In genomic region chr17:76726766-76727718, GRCh38 we compare ENCODE assay signal across 1 cellular context.
TF ChIP-seq lines count a peak whose summit lies in the region.

A gene with protein sequence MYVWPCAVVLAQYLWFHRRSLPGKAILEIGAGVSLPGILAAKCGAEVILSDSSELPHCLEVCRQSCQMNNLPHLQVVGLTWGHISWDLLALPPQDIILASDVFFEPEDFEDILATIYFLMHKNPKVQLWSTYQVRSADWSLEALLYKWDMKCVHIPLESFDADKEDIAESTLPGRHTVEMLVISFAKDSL (plus strand): TSS chr17:76726839. CDS start chr17:76729711, 2,872 bp downstream.

TF ChIP-seq in HepG2, 621 proteins besides CTCF, POLR2A, EP300 and RAD21 (continued from another document and continues in another):
- TF ChIP-seq, protein P1, sequence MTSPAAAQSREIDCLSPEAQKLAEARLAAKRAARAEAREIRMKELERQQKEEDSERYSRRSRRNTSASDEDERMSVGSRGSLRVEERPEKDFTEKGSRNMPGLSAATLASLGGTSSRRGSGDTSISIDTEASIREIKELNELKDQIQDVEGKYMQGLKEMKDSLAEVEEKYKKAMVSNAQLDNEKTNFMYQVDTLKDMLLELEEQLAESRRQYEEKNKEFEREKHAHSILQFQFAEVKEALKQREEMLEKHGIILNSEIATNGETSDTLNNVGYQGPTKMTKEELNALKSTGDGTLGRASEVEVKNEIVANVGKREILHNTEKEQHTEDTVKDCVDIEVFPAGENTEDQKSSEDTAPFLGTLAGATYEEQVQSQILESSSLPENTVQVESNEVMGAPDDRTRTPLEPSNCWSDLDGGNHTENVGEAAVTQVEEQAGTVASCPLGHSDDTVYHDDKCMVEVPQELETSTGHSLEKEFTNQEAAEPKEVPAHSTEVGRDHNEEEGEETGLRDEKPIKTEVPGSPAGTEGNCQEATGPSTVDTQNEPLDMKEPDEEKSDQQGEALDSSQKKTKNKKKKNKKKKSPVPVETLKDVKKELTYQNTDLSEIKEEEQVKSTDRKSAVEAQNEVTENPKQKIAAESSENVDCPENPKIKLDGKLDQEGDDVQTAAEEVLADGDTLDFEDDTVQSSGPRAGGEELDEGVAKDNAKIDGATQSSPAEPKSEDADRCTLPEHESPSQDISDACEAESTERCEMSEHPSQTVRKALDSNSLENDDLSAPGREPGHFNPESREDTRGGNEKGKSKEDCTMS (CRISPR knock-in tag; conservative IDR thresholded peaks at IDR 0.05): no peak
- TF ChIP-seq ZNF318 (CRISPR knock-in tag; IDR thresholded peaks at IDR 0.05) (no peak), KDM3A (CRISPR knock-in tag; IDR thresholded peaks at IDR 0.05; ENCODE audit: low read depth) (no peak), NCOR1 (IDR thresholded peaks at IDR 0.05; ENCODE audit: borderline replicate concordance, low read length) (no peak), ZNF644 (CRISPR knock-in tag; IDR thresholded peaks at IDR 0.05; ENCODE audit: low read depth) (no peak), EEA1 (CRISPR knock-in tag; IDR thresholded peaks at IDR 0.05; ENCODE audit: borderline replicate concordance) (no peak), POLR2AphosphoS2 (IDR thresholded peaks at IDR 0.05; ENCODE audit: low read depth, low read length) (0 out of 2 replicates have a peak, but pooled peaks have one; percentile 47), RBAK (CRISPR knock-in tag; IDR thresholded peaks at IDR 0.05) (no peak), ZNF280D (CRISPR knock-in tag; IDR thresholded peaks at IDR 0.05) (no peak), MIER3 (CRISPR knock-in tag; IDR thresholded peaks at IDR 0.05; ENCODE audit: borderline replicate concordance) (no peak; the same call in 1 of the 2 replicates), RXRA (CRISPR knock-in tag; IDR thresholded peaks at IDR 0.05) (0 out of 2 replicates have a peak, but pooled peaks have one; percentile 59), ZNF672 (CRISPR knock-in tag; IDR thresholded peaks at IDR 0.05) (peak; percentile 84; the same call in 1 of the 2 replicates), ZNF124 (CRISPR knock-in tag; IDR thresholded peaks at IDR 0.05) (peak; percentile 56; the same call in 1 of the 2 replicates), HINFP (CRISPR knock-in tag; IDR thresholded peaks at IDR 0.05; ENCODE audit: low read depth) (peak; percentile 89; the same call in 1 of the 2 replicates), ZNF446 (CRISPR knock-in tag; IDR thresholded peaks at IDR 0.05) (0 out of 2 replicates have a peak, but pooled peaks have one; percentile 26), THAP7 (CRISPR knock-in tag; IDR thresholded peaks at IDR 0.05) (peak; percentile 98), ZBTB34 (CRISPR knock-in tag; IDR thresholded peaks at IDR 0.05) (no peak)
- TF ChIP-seq, protein P2, sequence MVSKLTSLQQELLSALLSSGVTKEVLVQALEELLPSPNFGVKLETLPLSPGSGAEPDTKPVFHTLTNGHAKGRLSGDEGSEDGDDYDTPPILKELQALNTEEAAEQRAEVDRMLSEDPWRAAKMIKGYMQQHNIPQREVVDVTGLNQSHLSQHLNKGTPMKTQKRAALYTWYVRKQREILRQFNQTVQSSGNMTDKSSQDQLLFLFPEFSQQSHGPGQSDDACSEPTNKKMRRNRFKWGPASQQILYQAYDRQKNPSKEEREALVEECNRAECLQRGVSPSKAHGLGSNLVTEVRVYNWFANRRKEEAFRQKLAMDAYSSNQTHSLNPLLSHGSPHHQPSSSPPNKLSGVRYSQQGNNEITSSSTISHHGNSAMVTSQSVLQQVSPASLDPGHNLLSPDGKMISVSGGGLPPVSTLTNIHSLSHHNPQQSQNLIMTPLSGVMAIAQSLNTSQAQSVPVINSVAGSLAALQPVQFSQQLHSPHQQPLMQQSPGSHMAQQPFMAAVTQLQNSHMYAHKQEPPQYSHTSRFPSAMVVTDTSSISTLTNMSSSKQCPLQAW (CRISPR knock-in tag; IDR thresholded peaks at IDR 0.05): no peak; the same call in 1 of the 2 replicates
- TF ChIP-seq, protein P3, sequence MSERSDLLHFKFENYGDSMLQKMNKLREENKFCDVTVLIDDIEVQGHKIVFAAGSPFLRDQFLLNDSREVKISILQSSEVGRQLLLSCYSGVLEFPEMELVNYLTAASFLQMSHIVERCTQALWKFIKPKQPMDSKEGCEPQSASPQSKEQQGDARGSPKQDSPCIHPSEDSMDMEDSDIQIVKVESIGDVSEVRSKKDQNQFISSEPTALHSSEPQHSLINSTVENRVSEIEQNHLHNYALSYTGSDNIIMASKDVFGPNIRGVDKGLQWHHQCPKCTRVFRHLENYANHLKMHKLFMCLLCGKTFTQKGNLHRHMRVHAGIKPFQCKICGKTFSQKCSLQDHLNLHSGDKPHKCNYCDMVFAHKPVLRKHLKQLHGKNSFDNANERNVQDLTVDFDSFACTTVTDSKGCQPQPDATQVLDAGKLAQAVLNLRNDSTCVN (CRISPR knock-in tag; IDR thresholded peaks at IDR 0.05; ENCODE audit: borderline replicate concordance): no peak; the same call in none of the 2 replicates
- TF ChIP-seq, protein P4, sequence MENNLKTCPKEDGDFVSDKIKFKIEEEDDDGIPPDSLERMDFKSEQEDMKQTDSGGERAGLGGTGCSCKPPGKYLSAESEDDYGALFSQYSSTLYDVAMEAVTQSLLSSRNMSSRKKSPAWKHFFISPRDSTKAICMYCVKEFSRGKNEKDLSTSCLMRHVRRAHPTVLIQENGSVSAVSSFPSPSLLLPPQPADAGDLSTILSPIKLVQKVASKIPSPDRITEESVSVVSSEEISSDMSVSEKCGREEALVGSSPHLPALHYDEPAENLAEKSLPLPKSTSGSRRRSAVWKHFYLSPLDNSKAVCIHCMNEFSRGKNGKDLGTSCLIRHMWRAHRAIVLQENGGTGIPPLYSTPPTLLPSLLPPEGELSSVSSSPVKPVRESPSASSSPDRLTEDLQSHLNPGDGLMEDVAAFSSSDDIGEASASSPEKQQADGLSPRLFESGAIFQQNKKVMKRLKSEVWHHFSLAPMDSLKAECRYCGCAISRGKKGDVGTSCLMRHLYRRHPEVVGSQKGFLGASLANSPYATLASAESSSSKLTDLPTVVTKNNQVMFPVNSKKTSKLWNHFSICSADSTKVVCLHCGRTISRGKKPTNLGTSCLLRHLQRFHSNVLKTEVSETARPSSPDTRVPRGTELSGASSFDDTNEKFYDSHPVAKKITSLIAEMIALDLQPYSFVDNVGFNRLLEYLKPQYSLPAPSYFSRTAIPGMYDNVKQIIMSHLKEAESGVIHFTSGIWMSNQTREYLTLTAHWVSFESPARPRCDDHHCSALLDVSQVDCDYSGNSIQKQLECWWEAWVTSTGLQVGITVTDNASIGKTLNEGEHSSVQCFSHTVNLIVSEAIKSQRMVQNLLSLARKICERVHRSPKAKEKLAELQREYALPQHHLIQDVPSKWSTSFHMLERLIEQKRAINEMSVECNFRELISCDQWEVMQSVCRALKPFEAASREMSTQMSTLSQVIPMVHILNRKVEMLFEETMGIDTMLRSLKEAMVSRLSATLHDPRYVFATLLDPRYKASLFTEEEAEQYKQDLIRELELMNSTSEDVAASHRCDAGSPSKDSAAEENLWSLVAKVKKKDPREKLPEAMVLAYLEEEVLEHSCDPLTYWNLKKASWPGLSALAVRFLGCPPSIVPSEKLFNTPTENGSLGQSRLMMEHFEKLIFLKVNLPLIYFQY (CRISPR knock-in tag; IDR thresholded peaks at IDR 0.05; ENCODE audit: borderline replicate concordance): peak; percentile 25; the same call in 1 of the 2 replicates
